Comparison of ENCODE assay signal across 11 cellular contexts in the genomic region with DNA sequence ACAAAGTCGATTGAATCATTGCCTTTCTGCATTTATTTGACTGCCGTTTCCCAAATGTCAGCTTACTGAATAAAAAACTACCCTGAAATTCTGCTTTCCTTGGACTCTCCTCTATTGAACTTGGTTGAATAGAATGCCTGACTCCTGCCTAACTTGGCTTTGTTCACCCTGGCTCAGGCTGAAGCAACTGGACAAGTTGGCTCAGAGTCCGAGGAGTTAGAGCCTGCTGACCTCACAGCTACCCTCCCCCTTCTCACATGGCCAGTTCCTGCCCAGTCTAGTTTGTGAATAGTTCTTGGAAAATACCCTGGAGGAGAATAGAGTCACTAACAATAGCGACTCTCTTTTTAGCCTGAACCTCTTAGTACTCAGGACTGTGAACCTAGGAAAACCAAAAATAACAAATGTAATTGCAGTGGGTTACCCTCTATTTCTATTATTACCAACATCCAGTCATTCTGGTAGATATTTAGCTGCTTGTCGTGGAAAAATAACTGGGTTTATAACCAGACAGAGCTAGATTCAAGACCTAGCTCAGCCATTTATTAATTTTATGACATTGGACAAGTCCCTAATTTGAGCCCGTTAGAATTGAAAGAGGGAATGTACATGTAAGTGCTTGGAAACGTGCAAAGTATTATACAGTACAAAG. TPM values are rescaled to one million over a fixed set of nuclear protein-coding genes. Genes with fewer than 3 reads are reported as not detected.
DNase-seq lines count a peak whose midpoint lies in the region; ATAC-seq and TF ChIP-seq lines count a peak whose summit lies in the region.
"Had no signal": no experiment of that assay in that cellular context is flagged by ENCODE, and none has a peak within 500 bp of the region (broad histone marks: within the 10 kb centered on the region; RNA-seq: fewer than 3 reads in every experiment).

No MANE protein-coding gene starts in this region.

- peak overlapping the region; percentile 49 to 95 (median 80) for H3K27ac Mint-ChIP-seq in brain
- no peak overlapping the region for H3K27ac Mint-ChIP-seq in CD8-positive, alpha-beta T cell
- H3K27ac Mint-ChIP-seq: CD4-positive, CD25-positive, alpha-beta regulatory T cell had no signal

- no peaks in the 10 kb centered on the region for H3K9me3 ChIP-seq in heart right ventricle
- no peaks in the 10 kb centered on the region for H3K9me3 ChIP-seq in CD8-positive, alpha-beta T cell (ENCODE audit: low read length)

- CTCF ChIA-PET in CD8-positive, alpha-beta T cell (lab: Charles Lee), result interaction anchor here (1.1 kb wide), 1 partner anchor 15 kb away, joined by 3 read pairs; no protein-coding TSS in a partner anchor

- peak; percentile 89 for DNase-seq in Ammon's horn (ENCODE audit: low spot score)
- peak; percentile 63 to 94 for DNase-seq in heart right ventricle
- DNase-seq in pons (ENCODE audit: low spot score), result peak; percentile 92
- no peak for DNase-seq in CD8-positive, alpha-beta T cell
- no peak for DNase-seq in kidney glomerular epithelial cell (lab: John Stamatoyannopoulos, UW)
- no peak for DNase-seq in activated CD4-positive, alpha-beta T cell treated with anti-CD3 and anti-CD28 coated beads, Interleukin-2, amount 50 U/mL, for 4 hours
- DNase-seq: CD4-positive, CD25-positive, alpha-beta regulatory T cell; NCI-H1417 had no signal

- peaks cover 0 to 6% (median 0%) of the 10 kb centered on the region in 5 experiments for H3K9me3 Mint-ChIP-seq in brain
- H3K9me3 Mint-ChIP-seq in CD8-positive, alpha-beta T cell, result no peaks in the 10 kb centered on the region

- H3K4me1 ChIP-seq in heart right ventricle, result peaks cover 3 to 41% (median 29%) of the 10 kb centered on the region in 9 donors
- no peaks in the 10 kb centered on the region for H3K4me1 ChIP-seq in CD8-positive, alpha-beta T cell (ENCODE audit: insufficient read depth, low read length)

- no peak overlapping the region for H3K4me3 ChIP-seq in heart right ventricle
- no peak overlapping the region for H3K4me3 ChIP-seq in CD8-positive, alpha-beta T cell (ENCODE audit: low read depth, low read length)

- no peaks in the 10 kb centered on the region for H3K36me3 ChIP-seq in heart right ventricle
- no peaks in the 10 kb centered on the region for H3K36me3 ChIP-seq in CD8-positive, alpha-beta T cell (ENCODE audit: insufficient read depth, low read length)

- H3K4me3 Mint-ChIP-seq in brain, result peak overlapping the region in 2 of 5 experiments; percentile 40 to 68
- H3K4me3 Mint-ChIP-seq in CD8-positive, alpha-beta T cell, result no peak overlapping the region
- H3K4me3 Mint-ChIP-seq: CD4-positive, CD25-positive, alpha-beta regulatory T cell had no signal

- no peak for TF ChIP-seq CTCF in brain (conservative IDR thresholded peaks at IDR 0.05)
- peak in 1 of 9 donors; percentile 12 for TF ChIP-seq CTCF in heart right ventricle (IDR thresholded peaks at IDR 0.05)
- no peak for TF ChIP-seq CTCF in CD8-positive, alpha-beta T cell (IDR thresholded peaks at IDR 0.05)

- intact Hi-C loops in heart right ventricle (cut with DNase I), result loop anchor here in 2 of 10 donors (1.0 to 2.0 kb wide), 2 partner anchors 17 kb away; a partner anchor contains a TSS
- intact Hi-C loops in CD8-positive, alpha-beta T cell (cut with DNase I, micrococcal nuclease), result no loop called here

- peaks cover 15% of the 10 kb centered on the region for H3K4me1 Mint-ChIP-seq in brain
- no peaks in the 10 kb centered on the region for H3K4me1 Mint-ChIP-seq in CD8-positive, alpha-beta T cell (ENCODE audit: low read depth)
- H3K4me1 Mint-ChIP-seq: CD4-positive, CD25-positive, alpha-beta regulatory T cell had no signal

- ATAC-seq in heart right ventricle (peak; percentile 95 to 98 (median 96)), HG03280 (IDR thresholded peaks at IDR 0.05; ENCODE audit: unreplicated experiment) (no peak)
- ATAC-seq in CD8-positive, alpha-beta T cell, result no peak

- WGBS in heart right ventricle, 2 donors, result 29 to 35% methylated on average over 7 of the region's 7 CpGs

- POLR2A ChIA-PET in CD8-positive, alpha-beta T cell (lab: Charles Lee), result no interaction called here

- no peaks in the 10 kb centered on the region for H3K27me3 ChIP-seq in heart right ventricle
- no peaks in the 10 kb centered on the region for H3K27me3 ChIP-seq in CD8-positive, alpha-beta T cell (ENCODE audit: insufficient read depth, low read length)

- H3K36me3 Mint-ChIP-seq in brain, result no peaks in the 10 kb centered on the region
- H3K36me3 Mint-ChIP-seq in CD8-positive, alpha-beta T cell, result no peaks in the 10 kb centered on the region
- H3K36me3 Mint-ChIP-seq: CD4-positive, CD25-positive, alpha-beta regulatory T cell had no signal

- H3K27ac ChIP-seq in heart right ventricle, result peak overlapping the region; percentile 30 to 91 (median 84)
- no peak overlapping the region for H3K27ac ChIP-seq in CD8-positive, alpha-beta T cell (ENCODE audit: low read depth, low read length)
- H3K27ac ChIP-seq: VCaP had no signal

- H3K27me3 Mint-ChIP-seq in brain, result peaks cover 1% of the 10 kb centered on the region
- H3K27me3 Mint-ChIP-seq in CD8-positive, alpha-beta T cell (ENCODE audit: low read depth), result peaks cover 3% of the 10 kb centered on the region

RNA-seq across cellular contexts. Expression of a gene that starts 17.3 kb away (rescaled TPM):
- polyA plus RNA-seq in brain (ENCODE audit: insufficient read depth, low read depth, low replicate concordance), result 7.1 TPM
- total RNA-seq in heart right ventricle, result 10 to 100 TPM in 6 of 10 donors, 1 to 10 TPM in 4; 8.6 to 18.2 (median 10.2) TPM
- 10 to 100 TPM in 1 of 2 donors, 1 to 10 TPM in 1; 3.5 to 10.2 TPM for polyA plus RNA-seq in heart right ventricle
- total RNA-seq in CD8-positive, alpha-beta T cell, result 10 to 100 TPM; 26.6 to 29.1 TPM

Comparison
In these comparisons a context has a peak if more than half of its experiments do, and no peak if none do; other contexts are left out.
1. DNase-seq: peak in Ammon's horn (single experiment), heart right ventricle (2 of 2) and pons (single experiment); none in CD8-positive, alpha-beta T cell (0 of 7), kidney glomerular epithelial cell (single experiment) and activated CD4-positive, alpha-beta T cell treated with anti-CD3 and anti-CD28 coated beads, Interleukin-2, amount 50 U/mL, for 4 hours (0 of 2).
2. ATAC-seq: peak in heart right ventricle (8 of 8); none in HG03280 (single experiment) and CD8-positive, alpha-beta T cell (single experiment).